In genomic region chr4:83110970-83111369, GRCh38 we compare ENCODE assay signal across 9 cellular contexts. TPM values are rescaled to one million over a fixed set of nuclear protein-coding genes. Genes with fewer than 3 reads are reported as not detected.
A peak's percentile ranks its signal among the peaks of the same experiment; 100 is the strongest.
DNase-seq lines count a peak whose midpoint lies in the region; ATAC-seq and TF ChIP-seq lines count a peak whose summit lies in the region.
"Had no signal": no experiment of that assay in that cellular context is flagged by ENCODE, and none has a peak within 500 bp of the region (broad histone marks: within the 10 kb centered on the region; RNA-seq: fewer than 3 reads in every experiment).

No MANE protein-coding gene starts in this region.

- ATAC-seq in HG03460 (IDR thresholded peaks at IDR 0.05; ENCODE audit: unreplicated experiment) = no peak
- no peak for ATAC-seq in HG02763 (IDR thresholded peaks at IDR 0.05; ENCODE audit: unreplicated experiment)
- ATAC-seq in omental fat pad (ENCODE audit: low FRiP score) = no peak

- H3K27me3 ChIP-seq in ACC112 (ENCODE audit: insufficient read depth, low read length) = no peaks in the 10 kb centered on the region
- no peaks in the 10 kb centered on the region for H3K27me3 ChIP-seq in GM23248 (replicated peaks; ENCODE audit: insufficient read depth)
- H3K27me3 ChIP-seq in mucosa of rectum (ENCODE audit: control insufficient read depth in 2 of 2, insufficient read depth in 2 of 2, low read length in 2 of 2) = no peaks in the 10 kb centered on the region

- H2AFZ ChIP-seq in ACC112 (ENCODE audit: low read length, unreplicated experiment) = peak overlapping the region; percentile 99
- H2AFZ ChIP-seq in GM23248 = peak overlapping the region; percentile 90

- intact Hi-C loops in activated T-helper 2 cell treated with anti-CD3 and anti-CD28 coated beads, Interferon-gamma antibody, Interleukin-2, Interleukin-4, amounts not matched to agents 10 μg/mL and 5 μg/mL and 100 μg/mL, durations not matched to agents 14 hours and 24 hours and 36 hours (cut with micrococcal nuclease) = loop anchor here (1.0 to 10.0 kb wide), 11 partner anchors 16 to 744 kb away; partner anchors contain the start of genes COQ2, ENOPH1, HELQ and HNRNPDL

- H4K20me1 ChIP-seq in GM23248 (ENCODE audit: insufficient read depth) = no peaks in the 10 kb centered on the region

- peak overlapping the region; percentile 91 for H3K27ac Mint-ChIP-seq in activated T-helper 2 cell treated with anti-CD3 and anti-CD28 coated beads, Interferon-gamma antibody, Interleukin-2, Interleukin-4, amounts not matched to agents 10 μg/mL and 5 μg/mL and 100 μg/mL, durations not matched to agents 14 hours and 24 hours and 36 hours

- no peaks in the 10 kb centered on the region for H3K9me3 ChIP-seq in GM23248 (ENCODE audit: low read depth)
- H3K9me3 ChIP-seq in mucosa of rectum (ENCODE audit: control insufficient read depth in 2 of 2, low read length in 2 of 2) = no peaks in the 10 kb centered on the region

- no peaks in the 10 kb centered on the region for H3K79me2 ChIP-seq in ACC112 (ENCODE audit: control insufficient read depth, insufficient read depth, low read length, unreplicated experiment)
- H3K79me2 ChIP-seq in GM23248 (ENCODE audit: insufficient read depth) = no peaks in the 10 kb centered on the region

- H3K27me3 Mint-ChIP-seq in activated T-helper 2 cell treated with anti-CD3 and anti-CD28 coated beads, Interferon-gamma antibody, Interleukin-2, Interleukin-4, amounts not matched to agents 10 μg/mL and 5 μg/mL and 100 μg/mL, durations not matched to agents 14 hours and 24 hours and 36 hours (ENCODE audit: low read depth) = peaks cover 2% of the 10 kb centered on the region

- no peak overlapping the region for H3K4me2 ChIP-seq in GM23248 (ENCODE audit: unreplicated experiment)

- H3K27ac ChIP-seq in ACC112 (ENCODE audit: low read depth, low read length) (no peak overlapping the region), GM23248 (no peak overlapping the region), mucosa of rectum (ENCODE audit: low read depth in 2 of 2, low read length in 2 of 2) (peak overlapping the region; percentile 86 to 92)

- H3K4me1 ChIP-seq in ACC112 (ENCODE audit: control insufficient read depth, insufficient read depth, low read length, unreplicated experiment) (peaks cover 18% of the 10 kb centered on the region), GM23248 (ENCODE audit: insufficient read depth) (peaks cover 18% of the 10 kb centered on the region), mucosa of rectum (ENCODE audit: control insufficient read depth in 2 of 2, insufficient read depth in 2 of 2, low read length in 2 of 2) (peaks cover 15 to 21% of the 10 kb centered on the region in 2 donors)

- peak overlapping the region; percentile 81 for H3K4me3 ChIP-seq in ACC112 (ENCODE audit: low read depth, low read length)
- no peak overlapping the region for H3K4me3 ChIP-seq in GM23248
- H3K4me3 ChIP-seq in mucosa of rectum (ENCODE audit: low read length in 2 of 2) = peak overlapping the region; percentile 69 to 79

- TF ChIP-seq CTCF in omental fat pad (IDR thresholded peaks at IDR 0.05) = no peak

- WGBS in GM23248 (ENCODE audit: low coverage in 1 of 2, low lambda C conversion rate in 2 of 2, missing lambda C conversion rate in 2 of 2), 2 experiments = 71 to 74% methylated on average over 4 of the region's 4 CpGs

- H3K4me3 Mint-ChIP-seq in activated T-helper 2 cell treated with anti-CD3 and anti-CD28 coated beads, Interferon-gamma antibody, Interleukin-2, Interleukin-4, amounts not matched to agents 10 μg/mL and 5 μg/mL and 100 μg/mL, durations not matched to agents 14 hours and 24 hours and 36 hours (ENCODE audit: low read depth) = peak overlapping the region; percentile 84

- H3K36me3 ChIP-seq in ACC112 (ENCODE audit: insufficient read depth, low read length) (no peaks in the 10 kb centered on the region), GM23248 (ENCODE audit: low read depth) (no peaks in the 10 kb centered on the region), mucosa of rectum (ENCODE audit: control insufficient read depth in 2 of 2, insufficient read depth in 2 of 2, low read length in 2 of 2) (no peaks in the 10 kb centered on the region)

- no peaks in the 10 kb centered on the region for H3K9me3 Mint-ChIP-seq in activated T-helper 2 cell treated with anti-CD3 and anti-CD28 coated beads, Interferon-gamma antibody, Interleukin-2, Interleukin-4, amounts not matched to agents 10 μg/mL and 5 μg/mL and 100 μg/mL, durations not matched to agents 14 hours and 24 hours and 36 hours

- in situ Hi-C loops in GM23248 (cut with MboI) = no loop called here

- peaks cover 5% of the 10 kb centered on the region; the same call in 1 of the 2 replicates for H3F3A ChIP-seq in GM23248 (ENCODE audit: insufficient read depth)

- DNase-seq in GM23248 (no peak), activated gamma-delta T cell treated with Interleukin-2 at 50 U/mL for 16 hours (no peak), omental fat pad (ENCODE audit: low spot score) (no peak)
- no peak for DNase-seq in activated T-helper 2 cell treated with anti-CD3 and anti-CD28 coated beads, Interferon-gamma antibody, Interleukin-2, Interleukin-4, amounts not matched to agents 10 μg/mL and 5 μg/mL and 100 μg/mL, durations not matched to agents 14 hours and 24 hours and 36 hours (ENCODE audit: low spot score)

- H3K9ac ChIP-seq in GM23248 (no peak overlapping the region), mucosa of rectum (ENCODE audit: low read depth in 1 of 2, low read length in 2 of 2) (peak overlapping the region; percentile 47 to 48)

- peaks cover 37% of the 10 kb centered on the region for H3K36me3 Mint-ChIP-seq in activated T-helper 2 cell treated with anti-CD3 and anti-CD28 coated beads, Interferon-gamma antibody, Interleukin-2, Interleukin-4, amounts not matched to agents 10 μg/mL and 5 μg/mL and 100 μg/mL, durations not matched to agents 14 hours and 24 hours and 36 hours (ENCODE audit: low read depth)

- peaks cover 50% of the 10 kb centered on the region for H3K4me1 Mint-ChIP-seq in activated T-helper 2 cell treated with anti-CD3 and anti-CD28 coated beads, Interferon-gamma antibody, Interleukin-2, Interleukin-4, amounts not matched to agents 10 μg/mL and 5 μg/mL and 100 μg/mL, durations not matched to agents 14 hours and 24 hours and 36 hours (ENCODE audit: low read depth)

- no peaks in the 10 kb centered on the region for H3K9me2 ChIP-seq in GM23248 (ENCODE audit: insufficient read depth)

RNA-seq across cellular contexts. Expression of gene PLAC8, which starts 3.6 kb away (rescaled TPM):
- not detected in 2 replicates for total RNA-seq in GM23248 (2014; rRNA removed; shearing (Covaris generic))
- 0.40 and 0.79 TPM in 2 replicates for polyA plus RNA-seq in GM23248 (2016; fragmentation: Nextera tagmentation; extraction: Ambion mirVana)
- 31.5 and 41.8 TPM in 2 replicates for total RNA-seq in activated T-helper 2 cell treated with anti-CD3 and anti-CD28 coated beads, Interferon-gamma antibody, Interleukin-2, Interleukin-4, amounts not matched to agents 10 μg/mL and 5 μg/mL and 100 μg/mL, durations not matched to agents 14 hours and 24 hours and 36 hours
- total RNA-seq in omental fat pad = 1 to 10 TPM; 2.6 to 7.6 (median 3.9) TPM
- total RNA-seq: chondrocyte had no signal

Comparison
In these comparisons a context has a peak if more than half of its experiments do, and no peak if none do; other contexts are left out.
1. H3K27ac ChIP-seq: peak in mucosa of rectum (2 of 2); none in ACC112 (single experiment) and GM23248 (single experiment).